22 cellular contexts compared by ENCODE assay signal in the genomic region with DNA sequence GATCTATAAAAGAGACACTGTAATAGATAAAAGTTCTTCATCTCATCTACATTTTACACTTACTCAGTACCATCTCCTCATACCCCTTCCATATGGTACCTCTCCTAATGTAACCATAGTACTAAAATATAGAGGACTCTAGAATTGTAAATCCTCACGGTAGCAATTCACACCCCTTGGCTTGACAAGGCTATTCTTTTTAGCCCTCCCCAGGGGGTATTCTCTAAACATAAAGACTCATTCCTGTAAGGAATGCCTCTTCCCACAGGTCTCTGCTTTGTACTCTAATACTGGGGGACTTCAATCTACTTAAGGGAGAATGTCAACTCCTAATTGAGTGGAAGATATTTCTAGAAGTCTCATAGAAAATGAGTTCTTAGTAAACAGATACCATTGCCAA.
"Had no signal": no experiment of that assay in that cellular context is flagged by ENCODE, and none has a peak within 500 bp of the region (broad histone marks: within the 10 kb centered on the region; RNA-seq: fewer than 3 reads in every experiment).

No MANE protein-coding gene starts in this region.

- H3K4me2 ChIP-seq: hepatocyte had no signal

- H3K9me3 ChIP-seq: mucosa of descending colon, prostate gland, thyroid gland, vagina had no signal

- DNase-seq: dorsolateral prefrontal cortex; effector CD8-positive, alpha-beta T cell; endodermal cell; foreskin keratinocyte; heart left ventricle; kidney; mucosa of descending colon; naive B cell; nucleus accumbens; stimulated activated CD4-positive, alpha-beta T cell treated with anti-CD3 and anti-CD28 coated beads, Interleukin-2, amount 100 ng/mL, for 24 hours; stimulated activated CD4-positive, alpha-beta T cell treated with anti-CD3 and anti-CD28 coated beads, Interleukin-4, amount 100 ng/mL, for 24 hours; stimulated activated naive CD4-positive, alpha-beta T cell treated with Interleukin-2 at 50 U/mL for 16 hours; stomach; thyroid gland; trophoblast cell had no signal

- H3K27ac ChIP-seq: dorsolateral prefrontal cortex, epithelial cell of prostate, foreskin keratinocyte, gastroesophageal sphincter, heart left ventricle, hepatocyte, prostate gland, right atrium auricular region, stomach, thyroid gland, vagina had no signal

- H3K4me3 ChIP-seq: dorsolateral prefrontal cortex, gastroesophageal sphincter, heart left ventricle, hepatocyte, lung, mucosa of descending colon, prostate gland, right atrium auricular region, stomach, thyroid gland, vagina had no signal

- H2AFZ ChIP-seq: hepatocyte had no signal

- H3K36me3 ChIP-seq: gastroesophageal sphincter, heart left ventricle, prostate gland, right atrium auricular region, stomach, thyroid gland, vagina had no signal

- H3K27me3 ChIP-seq: foreskin keratinocyte, gastroesophageal sphincter, heart left ventricle, hepatocyte, right atrium auricular region, stomach, thyroid gland, vagina had no signal

- H3K4me1 ChIP-seq: foreskin keratinocyte, gastroesophageal sphincter, heart left ventricle, prostate gland, right atrium auricular region, stomach, thyroid gland, vagina had no signal

- H3K79me2 ChIP-seq: hepatocyte had no signal
